Comparison of ENCODE assay signal across 2 cellular contexts in genomic region chr16:11716330-11716729, GRCh38.
TF ChIP-seq lines count a peak whose summit lies in the region.

No MANE protein-coding gene starts in this region.

TF ChIP-seq in HepG2, 621 proteins besides CTCF, POLR2A, EP300 and RAD21:
- no peak for TF ChIP-seq ZBTB21 (CRISPR knock-in tag; IDR thresholded peaks at IDR 0.05)
- TF ChIP-seq CREB1 (IDR thresholded peaks at IDR 0.05), result no peak
- 0 out of 2 replicates have a peak, but pooled peaks have one; percentile 35 for TF ChIP-seq CREB1 (CRISPR knock-in tag; IDR thresholded peaks at IDR 0.05)
- TF ChIP-seq ELK4 (CRISPR knock-in tag; IDR thresholded peaks at IDR 0.05; ENCODE audit: borderline replicate concordance), result no peak

TF ChIP-seq in WTC11, 78 proteins besides CTCF, POLR2A, EP300 and RAD21:
- no peak for TF ChIP-seq E2F5 (CRISPR knock-in tag; IDR thresholded peaks at IDR 0.05)
- TF ChIP-seq STAT6 (CRISPR knock-in tag; conservative IDR thresholded peaks at IDR 0.05; ENCODE audit: low read depth), result no peak
- no peak for TF ChIP-seq ZNF532 (CRISPR knock-in tag; IDR thresholded peaks at IDR 0.05; ENCODE audit: borderline replicate concordance)
- TF ChIP-seq HMGA2 (CRISPR knock-in tag; IDR thresholded peaks at IDR 0.05), result no peak
- no peak for TF ChIP-seq USF2 (CRISPR knock-in tag; IDR thresholded peaks at IDR 0.05)
- no peak for TF ChIP-seq TP53 (CRISPR knock-in tag; IDR thresholded peaks at IDR 0.05)
- no peak for TF ChIP-seq EMX1 (CRISPR knock-in tag; IDR thresholded peaks at IDR 0.05)
- TF ChIP-seq ZNF671 (CRISPR knock-in tag; IDR thresholded peaks at IDR 0.05), result no peak
- no peak for TF ChIP-seq ARID4B (CRISPR knock-in tag; IDR thresholded peaks at IDR 0.05; ENCODE audit: borderline replicate concordance)
- no peak for TF ChIP-seq KAT7 (CRISPR knock-in tag; IDR thresholded peaks at IDR 0.05; ENCODE audit: borderline replicate concordance)
- TF ChIP-seq ATF6 (CRISPR knock-in tag; IDR thresholded peaks at IDR 0.05), result no peak
- no peak for TF ChIP-seq PRDM15 (CRISPR knock-in tag; IDR thresholded peaks at IDR 0.05)
- no peak for TF ChIP-seq OVOL2 (CRISPR knock-in tag; IDR thresholded peaks at IDR 0.05; ENCODE audit: borderline replicate concordance)
- TF ChIP-seq CREM (CRISPR knock-in tag; IDR thresholded peaks at IDR 0.05), result no peak
- no peak for TF ChIP-seq RELA (CRISPR knock-in tag; IDR thresholded peaks at IDR 0.05; ENCODE audit: borderline replicate concordance)
- no peak for TF ChIP-seq AFF4 (CRISPR knock-in tag; IDR thresholded peaks at IDR 0.05; ENCODE audit: borderline replicate concordance)
- no peak for TF ChIP-seq ATF3 (CRISPR knock-in tag; conservative IDR thresholded peaks at IDR 0.05)
TF ChIP-seq in WTC11: peak in this region for 0.
